ENCODE assay signal across 14 cellular contexts in genomic region chr2:105375001-105375561, GRCh38. TPM values are rescaled to one million over a fixed set of nuclear protein-coding genes. Genes with fewer than 3 reads are reported as not detected.
DNase-seq lines count a peak whose midpoint lies in the region; ATAC-seq, FAIRE-seq and TF ChIP-seq lines count a peak whose summit lies in the region.
"Had no signal": no experiment of that assay in that cellular context is flagged by ENCODE, and none has a peak within 500 bp of the region (broad histone marks: within the 10 kb centered on the region; RNA-seq: fewer than 3 reads in every experiment).

No MANE protein-coding gene starts in this region.

- TF ChIP-seq POLR2A in A549 (IDR thresholded peaks at IDR 0.05; ENCODE audit: low read length): no peak

- POLR2A ChIA-PET in A549 (lab: Yijun Ruan, JAX): no interaction called here

- peaks cover 67% of the 10 kb centered on the region for H3K36me3 ChIP-seq in adipocyte (ENCODE audit: control insufficient read depth, insufficient read depth, low read length, severe bottlenecking)

- H3K27ac ChIP-seq in A549: peak overlapping the region in 1 of 2 experiments; percentile 50; a peak in 3 of 6 replicates

- peaks cover 63% of the 10 kb centered on the region for H3K36me3 Mint-ChIP-seq in osteocyte (ENCODE audit: unreplicated experiment)

- H3K4me2 ChIP-seq in A549: peak overlapping the region; percentile 27; the same call in 2 of the 3 replicates

- 81% methylated on average over 15 of the region's 15 CpGs for WGBS in A549 (ENCODE audit: missing lambda C conversion rate)

- CTCF ChIA-PET in A549 (lab: Yijun Ruan, JAX): interaction anchor here (1.2 to 12.5 kb wide), 5 partner anchors 19 to 144 kb away, joined by 3 to 122 read pairs (median 3); partner anchors contain the start of gene FHL2

- H3K4me1 Mint-ChIP-seq in osteocyte (ENCODE audit: unreplicated experiment): peaks cover 81% of the 10 kb centered on the region

- no peak for DNase-seq in A549 (ENCODE audit: low read depth in 1 of 2, low spot score in 1 of 2)
- no peak for DNase-seq in adipocyte (ENCODE audit: low read depth)
- DNase-seq in fibroblast of the aortic adventitia (ENCODE audit: low read depth): peak; percentile 95
- no peak for DNase-seq in osteocyte (ENCODE audit: extremely low spot score, unreplicated experiment)
- no peak for DNase-seq in NCI-H1436 (lab: John Stamatoyannopoulos, UW)
- no peak for DNase-seq in ACHN
- DNase-seq: activated CD4-positive, alpha-beta memory T cell treated with anti-CD3 and anti-CD28 coated beads, Interleukin-2, amount 10 ng/mL, durations not matched to agents 7 days and 5 days; activated naive CD8-positive, alpha-beta T cell treated with anti-CD3 and anti-CD28 coated beads, Interleukin-2, amount 50 U/mL, for 24 hours; DMS79; left colon; NCI-H1092 treated with DMSO at 0.1 percent for 48 hours had no signal

- no peak for TF ChIP-seq EP300 in A549 (IDR thresholded peaks at IDR 0.05)

- in situ Hi-C loops in ACHN (cut with HindIII; ENCODE audit: low pct_ligation_motif_present, low pct_unique_long_range_greater_than_20kb, low sequenced_read_pairs): no loop called here

- TF ChIP-seq CTCF in A549 (IDR thresholded peaks at IDR 0.05) (no peak), fibroblast of the aortic adventitia (IDR thresholded peaks at IDR 0.05; ENCODE audit: insufficient read depth, low read length) (no peak), osteocyte (IDR thresholded peaks at IDR 0.05) (no peak)

- H3K9me3 ChIP-seq in A549 (no peaks in the 10 kb centered on the region), adipocyte (ENCODE audit: control insufficient read depth, low read length) (no peaks in the 10 kb centered on the region)

- no peaks in the 10 kb centered on the region for H3K9me3 Mint-ChIP-seq in osteocyte (ENCODE audit: unreplicated experiment)
- H3K9me3 Mint-ChIP-seq: activated CD4-positive, alpha-beta memory T cell treated with anti-CD3 and anti-CD28 coated beads, Interleukin-2, amount 10 ng/mL, durations not matched to agents 7 days and 5 days; activated naive CD8-positive, alpha-beta T cell treated with anti-CD3 and anti-CD28 coated beads, Interleukin-2, amount 50 U/mL, for 24 hours; T-helper 1 cell treated with Interleukin-12 subunit alpha and Interleukin-12 subunit beta and Interleukin-4 antibody, amounts not matched to agents 30 μg/mL and 1 μg/mL, for 36 hours had no signal

- H3K27me3 ChIP-seq in adipocyte (replicated peaks; ENCODE audit: control insufficient read depth, insufficient read depth, low read length): no peaks in the 10 kb centered on the region

- H3K4me1 ChIP-seq in A549 (peaks cover 35% of the 10 kb centered on the region), adipocyte (ENCODE audit: control insufficient read depth, insufficient read depth, low read length) (peaks cover 79% of the 10 kb centered on the region)

- FAIRE-seq in A549 (lab: Jason Lieb, UNC): no peak

- TF ChIP-seq RAD21 in A549 (conservative IDR thresholded peaks at IDR 0.05 in 1 of 2, IDR thresholded peaks at IDR 0.05 in 1 of 2): no peak

- H3K27ac Mint-ChIP-seq in osteocyte (ENCODE audit: unreplicated experiment): peak overlapping the region; percentile 27
- H3K27ac Mint-ChIP-seq: activated naive CD8-positive, alpha-beta T cell treated with anti-CD3 and anti-CD28 coated beads, Interleukin-2, amount 50 U/mL, for 24 hours; T-helper 1 cell treated with Interleukin-12 subunit alpha and Interleukin-12 subunit beta and Interleukin-4 antibody, amounts not matched to agents 30 μg/mL and 1 μg/mL, for 36 hours had no signal

- ATAC-seq in A549 (no peak), HG02678 (IDR thresholded peaks at IDR 0.05; ENCODE audit: unreplicated experiment) (no peak), GM21360 (IDR thresholded peaks at IDR 0.05; ENCODE audit: unreplicated experiment) (no peak)
- ATAC-seq: activated naive CD8-positive, alpha-beta T cell treated with anti-CD3 and anti-CD28 coated beads, Interleukin-2, amount 50 U/mL, for 24 hours; left colon had no signal

- H3K4me3 Mint-ChIP-seq in osteocyte (ENCODE audit: unreplicated experiment): no peak overlapping the region
- H3K4me3 Mint-ChIP-seq: activated naive CD8-positive, alpha-beta T cell treated with anti-CD3 and anti-CD28 coated beads, Interleukin-2, amount 50 U/mL, for 24 hours; T-helper 1 cell treated with Interleukin-12 subunit alpha and Interleukin-12 subunit beta and Interleukin-4 antibody, amounts not matched to agents 30 μg/mL and 1 μg/mL, for 36 hours had no signal

- H3K9ac ChIP-seq in adipocyte (ENCODE audit: low read length): peak overlapping the region; percentile 72

- H3K4me3 ChIP-seq in A549 (no peak overlapping the region), adipocyte (ENCODE audit: low read length) (peak overlapping the region; percentile 20), fibroblast of the aortic adventitia (ENCODE audit: low read depth, low read length) (no peak overlapping the region)

- no peaks in the 10 kb centered on the region for H3K27me3 Mint-ChIP-seq in osteocyte (ENCODE audit: unreplicated experiment)
- H3K27me3 Mint-ChIP-seq: activated CD4-positive, alpha-beta memory T cell treated with anti-CD3 and anti-CD28 coated beads, Interleukin-2, amount 10 ng/mL, durations not matched to agents 7 days and 5 days; activated naive CD8-positive, alpha-beta T cell treated with anti-CD3 and anti-CD28 coated beads, Interleukin-2, amount 50 U/mL, for 24 hours had no signal

TF ChIP-seq in A549, 52 proteins besides CTCF, POLR2A, EP300 and RAD21:
- TF ChIP-seq NR3C1 (IDR thresholded peaks at IDR 0.05) (no peak), RNF2 (IDR thresholded peaks at IDR 0.05; ENCODE audit: borderline replicate concordance, low read depth) (no peak), SMC3 (IDR thresholded peaks at IDR 0.05) (no peak), JUNB (IDR thresholded peaks at IDR 0.05) (no peak), RARB (CRISPR knock-in tag; IDR thresholded peaks at IDR 0.05) (no peak), USF2 (IDR thresholded peaks at IDR 0.05) (no peak), CBX8 (IDR thresholded peaks at IDR 0.05) (no peak), GATA3 (IDR thresholded peaks at IDR 0.05; ENCODE audit: borderline replicate concordance) (no peak), BHLHE40 (IDR thresholded peaks at IDR 0.05; ENCODE audit: low read depth, low read length) (no peak), MAZ (IDR thresholded peaks at IDR 0.05; ENCODE audit: borderline replicate concordance, low read depth, low read length) (no peak), ELK1 (IDR thresholded peaks at IDR 0.05; ENCODE audit: low read depth, low read length) (no peak), PHF8 (IDR thresholded peaks at IDR 0.05; ENCODE audit: borderline replicate concordance, low read depth) (no peak), POLR2AphosphoS2 (conservative IDR thresholded peaks at IDR 0.05; ENCODE audit: low read length) (no peak), MAFK (IDR thresholded peaks at IDR 0.05; ENCODE audit: partially characterized antibody) (no peak), FOSB (CRISPR knock-in tag; IDR thresholded peaks at IDR 0.05) (no peak), ZSCAN20 (CRISPR knock-in tag; IDR thresholded peaks at IDR 0.05) (no peak), ESRRA (IDR thresholded peaks at IDR 0.05; ENCODE audit: borderline replicate concordance, low read length) (no peak), KDM1A (IDR thresholded peaks at IDR 0.05; ENCODE audit: low read depth) (no peak)
TF ChIP-seq in A549: peak in this region for 0.

RNA-seq across cellular contexts. Expression of gene FHL2, which starts 23.8 kb away (rescaled TPM):
- polyA plus RNA-seq in A549 (2011; rRNA removed) (85.9 and 97.6 TPM in 2 replicates), A549 (2017; fragmentation: RNase III; extraction: RNeasy Plus Mini Kit Qiagen cat#74134 plus additional on column Dnase treatment) (57.9 to 70.3 TPM (median 68.1 TPM) in 3 replicates)
- 59.4 and 66.7 TPM in 2 replicates for polyA plus RNA-seq in A549 (2012; cell fraction: cytosol; rRNA removed)
- polyA plus RNA-seq in A549 (2012; cell fraction: nucleus; rRNA removed): 44.8 and 46.9 TPM in 2 replicates
- 81.4 and 86.9 TPM in 2 replicates for polyA minus RNA-seq in A549 (2011; rRNA and poly(A)+ RNA removed)
- total RNA-seq in fibroblast of the aortic adventitia (ENCODE audit: low replicate concordance) (92.4 and 267 TPM in 2 replicates), osteocyte (76.8 and 78.7 TPM in 2 replicates)

RNA-seq across cellular contexts. Expression of gene C2orf49, which starts 37.7 kb away (rescaled TPM):
- 19.0 and 25.7 TPM in 2 replicates for polyA plus RNA-seq in A549 (2011; rRNA removed)
- 6.2 and 9.0 TPM in 2 replicates for polyA plus RNA-seq in A549 (2012; cell fraction: cytosol; rRNA removed)
- polyA plus RNA-seq in A549 (2012; cell fraction: nucleus; rRNA removed): 2.0 and 2.8 TPM in 2 replicates
- 18.4 to 19.4 TPM (median 19.0 TPM) in 3 replicates for polyA plus RNA-seq in A549 (2017; fragmentation: RNase III; extraction: RNeasy Plus Mini Kit Qiagen cat#74134 plus additional on column Dnase treatment)
- polyA minus RNA-seq in A549 (2011; rRNA and poly(A)+ RNA removed): 6.8 and 7.1 TPM in 2 replicates
- total RNA-seq in fibroblast of the aortic adventitia (ENCODE audit: low replicate concordance): 20.0 and 20.1 TPM in 2 replicates
- 19.3 and 20.7 TPM in 2 replicates for total RNA-seq in osteocyte

RNA-seq across cellular contexts. Expression of gene TGFBRAP1, which starts 45.5 kb away (rescaled TPM):
- polyA plus RNA-seq in A549 (2011; rRNA removed): 9.0 and 14.5 TPM in 2 replicates
- polyA plus RNA-seq in A549 (2012; cell fraction: cytosol; rRNA removed): 7.8 and 10.1 TPM in 2 replicates
- 10.1 and 13.3 TPM in 2 replicates for polyA plus RNA-seq in A549 (2012; cell fraction: nucleus; rRNA removed)
- polyA plus RNA-seq in A549 (2017; fragmentation: RNase III; extraction: RNeasy Plus Mini Kit Qiagen cat#74134 plus additional on column Dnase treatment): 13.3 to 13.7 TPM (median 13.6 TPM) in 3 replicates
- polyA minus RNA-seq in A549 (2011; rRNA and poly(A)+ RNA removed): 16.0 and 17.5 TPM in 2 replicates
- total RNA-seq in fibroblast of the aortic adventitia (ENCODE audit: low replicate concordance): 7.0 and 17.7 TPM in 2 replicates
- 17.9 and 21.2 TPM in 2 replicates for total RNA-seq in osteocyte
